ENCODE assay signal across 19 cellular contexts in genomic region chr11:63017306-63017974, GRCh38. TPM values are rescaled to one million over a fixed set of nuclear protein-coding genes. Genes with fewer than 3 reads are reported as not detected.
A peak's percentile ranks its signal among the peaks of the same experiment; 100 is the strongest.
DNase-seq lines count a peak whose midpoint lies in the region; TF ChIP-seq lines count a peak whose summit lies in the region.
"Had no signal": no experiment of that assay in that cellular context is flagged by ENCODE, and none has a peak within 500 bp of the region (broad histone marks: within the 10 kb centered on the region; RNA-seq: fewer than 3 reads in every experiment).

No MANE protein-coding gene starts in this region.

- intact Hi-C loops in stomach (cut with DNase I; ENCODE audit: low total_unique reads): no loop called here
- intact Hi-C loops in ovary (cut with DNase I): loop anchor here in 1 of 4 donors (5.0 kb wide), 1 partner anchor 100 kb away; no protein-coding TSS in a partner anchor

- CTCF ChIA-PET in RWPE1 (lab: Yijun Ruan, JAX): interaction anchor here (0.5 kb wide), 1 partner anchor 32 kb away, joined by 3 read pairs; no protein-coding TSS in a partner anchor

- no peaks in the 10 kb centered on the region for H3K36me3 ChIP-seq in endodermal cell (ENCODE audit: control insufficient read depth, insufficient read depth, low read length)
- H3K36me3 ChIP-seq in stomach: no peaks in the 10 kb centered on the region
- no peaks in the 10 kb centered on the region for H3K36me3 ChIP-seq in ovary
- H3K36me3 ChIP-seq: cardiac muscle cell had no signal

- DNase-seq in NCI-H2029 (lab: John Stamatoyannopoulos, UW) (peak; percentile 4), NCI-H2029 treated with DMSO at 0.1 percent for 48 hours (lab: John Stamatoyannopoulos, UW) (no peak), NCI-H524 (lab: John Stamatoyannopoulos, UW) (peak; percentile 82 to 93), endodermal cell (peak; percentile 65), stomach (peak; percentile 40), ovary (no peak), RWPE1 (ENCODE audit: low spot score) (no peak)
- DNase-seq in activated CD8-positive, alpha-beta memory T cell treated with anti-CD3 and anti-CD28 coated beads for 24 hours: no peak
- DNase-seq: activated CD4-positive, CD25-positive, alpha-beta regulatory T cell; activated CD8-positive, alpha-beta memory T cell treated with anti-CD3 and anti-CD28 coated beads, Interleukin-2, amount 10 ng/mL, durations not matched to agents 7 days and 5 days; CD4-positive, alpha-beta T cell; GDM1; stimulated activated naive B cell treated with anti-CD40 and anti-IgM and Interleukin-4, amounts not matched to agents 10 μg/mL and 1 μg/mL and 100 μg/mL, for 72 hours had no signal

- H3K4me3 ChIP-seq in endodermal cell (ENCODE audit: low read length) (no peak overlapping the region), stomach (no peak overlapping the region), ovary (no peak overlapping the region)
- H3K4me3 ChIP-seq: cardiac muscle cell had no signal

- TF ChIP-seq POLR2A in stomach (IDR thresholded peaks at IDR 0.05): no peak
- no peak for TF ChIP-seq POLR2A in ovary (IDR thresholded peaks at IDR 0.05)

- WGBS in endodermal cell (ENCODE audit: insufficient coverage in 1 of 2, insufficient read length in 1 of 2), 2 experiments: 69 to 70% methylated on average over 6 to 8 of the region's 8 CpGs
- whole genome bisulfite sequencing in stomach, 5 donors: 16 to 29% (median 21%) methylated on average over 8 of the region's 8 CpGs
- 25 to 34% (median 33%) methylated on average over 8 of the region's 8 CpGs for WGBS in ovary, 3 donors

- no peak overlapping the region for H3K27ac ChIP-seq in endodermal cell (ENCODE audit: low read depth, low read length)
- H3K27ac ChIP-seq in stomach: peak overlapping the region in 1 of 5 donors; percentile 54
- H3K27ac ChIP-seq in ovary: no peak overlapping the region
- no peak overlapping the region for H3K27ac ChIP-seq in RWPE1
- H3K27ac ChIP-seq: 22Rv1, cardiac muscle cell had no signal

- peaks cover 14% of the 10 kb centered on the region for H3K27me3 Mint-ChIP-seq in endodermal cell (ENCODE audit: insufficient read depth)

- no peaks in the 10 kb centered on the region for H3K36me3 Mint-ChIP-seq in endodermal cell (ENCODE audit: low read depth)
- H3K36me3 Mint-ChIP-seq: activated CD8-positive, alpha-beta memory T cell treated with anti-CD3 and anti-CD28 coated beads, Interleukin-2, amount 10 ng/mL, durations not matched to agents 7 days and 5 days; activated naive CD4-positive, alpha-beta T cell treated with anti-CD3 and anti-CD28 coated beads, Interleukin-2, amount 50 U/mL, for 24 hours; stimulated activated naive B cell treated with anti-CD40 and anti-IgM and Interleukin-4, amounts not matched to agents 10 μg/mL and 1 μg/mL and 100 μg/mL, for 72 hours had no signal

- POLR2A ChIA-PET in RWPE1 (lab: Yijun Ruan, JAX; ENCODE audit: low non-redundant PET): no interaction called here

- H3K4me3 Mint-ChIP-seq in endodermal cell: no peak overlapping the region
- H3K4me3 Mint-ChIP-seq: activated CD8-positive, alpha-beta memory T cell treated with anti-CD3 and anti-CD28 coated beads, Interleukin-2, amount 10 ng/mL, durations not matched to agents 7 days and 5 days; activated naive CD4-positive, alpha-beta T cell treated with anti-CD3 and anti-CD28 coated beads, Interleukin-2, amount 50 U/mL, for 24 hours; CD4-positive, alpha-beta T cell; stimulated activated naive B cell treated with anti-CD40 and anti-IgM and Interleukin-4, amounts not matched to agents 10 μg/mL and 1 μg/mL and 100 μg/mL, for 72 hours had no signal

- H3K27ac Mint-ChIP-seq in endodermal cell: no peak overlapping the region
- H3K27ac Mint-ChIP-seq: activated CD8-positive, alpha-beta memory T cell treated with anti-CD3 and anti-CD28 coated beads, Interleukin-2, amount 10 ng/mL, durations not matched to agents 7 days and 5 days; activated naive CD4-positive, alpha-beta T cell treated with anti-CD3 and anti-CD28 coated beads, Interleukin-2, amount 50 U/mL, for 24 hours; CD4-positive, alpha-beta T cell; stimulated activated naive B cell treated with anti-CD40 and anti-IgM and Interleukin-4, amounts not matched to agents 10 μg/mL and 1 μg/mL and 100 μg/mL, for 72 hours had no signal

- TF ChIP-seq CTCF in endodermal cell (conservative IDR thresholded peaks at IDR 0.05) (no peak), stomach (IDR thresholded peaks at IDR 0.05) (no peak), ovary (IDR thresholded peaks at IDR 0.05) (no peak), RWPE1 (conservative IDR thresholded peaks at IDR 0.05; ENCODE audit: low read depth) (no peak)

- no peak for TF ChIP-seq EP300 in stomach (IDR thresholded peaks at IDR 0.05)
- TF ChIP-seq EP300 in ovary (IDR thresholded peaks at IDR 0.05): no peak

- no peak overlapping the region for H3K9ac ChIP-seq in endodermal cell (ENCODE audit: extremely low read depth, low read length, poor library complexity, severe bottlenecking)

- peaks cover 34% of the 10 kb centered on the region for H3K4me1 Mint-ChIP-seq in endodermal cell
- H3K4me1 Mint-ChIP-seq: activated CD8-positive, alpha-beta memory T cell treated with anti-CD3 and anti-CD28 coated beads, Interleukin-2, amount 10 ng/mL, durations not matched to agents 7 days and 5 days; activated naive CD4-positive, alpha-beta T cell treated with anti-CD3 and anti-CD28 coated beads, Interleukin-2, amount 50 U/mL, for 24 hours; stimulated activated naive B cell treated with anti-CD40 and anti-IgM and Interleukin-4, amounts not matched to agents 10 μg/mL and 1 μg/mL and 100 μg/mL, for 72 hours had no signal

- H3K4me1 ChIP-seq in endodermal cell (ENCODE audit: control insufficient read depth, insufficient read depth, low read length) (peaks cover 15% of the 10 kb centered on the region), stomach (peaks cover 0 to 32% (median 17%) of the 10 kb centered on the region in 4 donors), ovary (ENCODE audit: insufficient read depth) (peaks cover 1% of the 10 kb centered on the region)

- H3K9me3 Mint-ChIP-seq in endodermal cell: no peaks in the 10 kb centered on the region
- H3K9me3 Mint-ChIP-seq: activated naive CD4-positive, alpha-beta T cell treated with anti-CD3 and anti-CD28 coated beads, Interleukin-2, amount 50 U/mL, for 24 hours; CD4-positive, alpha-beta T cell; stimulated activated naive B cell treated with anti-CD40 and anti-IgM and Interleukin-4, amounts not matched to agents 10 μg/mL and 1 μg/mL and 100 μg/mL, for 72 hours had no signal

- H3K27me3 ChIP-seq in endodermal cell (ENCODE audit: control insufficient read depth, insufficient read depth, low read length, poor library complexity, severe bottlenecking) (no peaks in the 10 kb centered on the region), stomach (no peaks in the 10 kb centered on the region), ovary (no peaks in the 10 kb centered on the region)
- H3K27me3 ChIP-seq: cardiac muscle cell had no signal

- H3K9me3 ChIP-seq in endodermal cell (ENCODE audit: control insufficient read depth, low read length) (no peaks in the 10 kb centered on the region), stomach (no peaks in the 10 kb centered on the region), ovary (no peaks in the 10 kb centered on the region)

RNA-seq across cellular contexts. Expression of gene SLC22A8, which starts 1.8 kb away (rescaled TPM):
- total RNA-seq in endodermal cell: under 1 TPM in 1 of 2 donors, not detected in 1; 0.22 TPM
- polyA plus RNA-seq in endodermal cell (2013, experiment 1 of 2): not detected
- not detected for polyA plus RNA-seq in endodermal cell (2013, experiment 2 of 2)
- not detected for total RNA-seq in stomach
- not detected for polyA plus RNA-seq in stomach
- total RNA-seq in ovary: under 1 TPM in 1 of 7 donors, not detected in 6; 0.18 TPM
- polyA plus RNA-seq in ovary: not detected
- total RNA-seq: activated CD8-positive, alpha-beta memory T cell treated with anti-CD3 and anti-CD28 coated beads, Interleukin-2, amount 10 ng/mL, durations not matched to agents 7 days and 5 days; cardiac muscle cell; CD4-positive, alpha-beta T cell; kidney epithelial cell; renal cortical epithelial cell; SK-MEL-5 had no signal

RNA-seq across cellular contexts. Expression of gene SLC22A6, which starts 32.7 kb away (rescaled TPM):
- total RNA-seq in endodermal cell (not detected), stomach (not detected), ovary (not detected)
- 0.28 TPM for polyA plus RNA-seq in endodermal cell (2013, experiment 1 of 2)
- polyA plus RNA-seq in endodermal cell (2013, experiment 2 of 2): not detected
- polyA plus RNA-seq in stomach (not detected), ovary (not detected)
- total RNA-seq: activated CD8-positive, alpha-beta memory T cell treated with anti-CD3 and anti-CD28 coated beads, Interleukin-2, amount 10 ng/mL, durations not matched to agents 7 days and 5 days; cardiac muscle cell; CD4-positive, alpha-beta T cell; kidney epithelial cell; renal cortical epithelial cell; SK-MEL-5 had no signal
- polyA plus RNA-seq: cardiac muscle cell had no signal

Comparison
In these comparisons a context has a peak if more than half of its experiments do, and no peak if none do; other contexts are left out.
1. DNase-seq: peak in NCI-H2029 (single experiment), NCI-H524 (2 of 2), endodermal cell (single experiment) and stomach (single experiment); none in NCI-H2029 treated with DMSO at 0.1 percent for 48 hours (single experiment), ovary (0 of 5), activated CD8-positive, alpha-beta memory T cell treated with anti-CD3 and anti-CD28 coated beads for 24 hours (single experiment) and RWPE1 (single experiment).